26 cellular contexts compared by ENCODE assay signal in genomic region chr1:40878906-40879305, GRCh38.
"Had no signal": no experiment of that assay in that cellular context is flagged by ENCODE, and none has a peak within 500 bp of the region (broad histone marks: within the 10 kb centered on the region; RNA-seq: fewer than 3 reads in every experiment).

No MANE protein-coding gene starts in this region.

- H3K4me3 ChIP-seq: left ventricle myocardium inferior, sigmoid colon, smooth muscle cell, stomach, suprapubic skin, vagina had no signal

- ATAC-seq: activated CD4-positive, alpha-beta T cell treated with anti-CD3 and anti-CD28 coated beads for 36 hours; activated T-helper 17 cell treated with anti-CD3 and anti-CD28 coated beads, Interleukin-2, amount 50 U/mL, for 72 hours; esophagus mucosa; naive thymus-derived CD4-positive, alpha-beta T cell; stimulated activated memory B cell treated with anti-CD40 and anti-IgM and Interleukin-4, amounts not matched to agents 10 μg/mL and 1 μg/mL and 100 μg/mL, for 72 hours had no signal

- DNase-seq: activated CD4-positive, alpha-beta T cell treated with anti-CD3 and anti-CD28 coated beads for 36 hours; activated CD4-positive, alpha-beta T cell treated with anti-CD3 and anti-CD28 coated beads, Interleukin-2, amount 50 U/mL, for 4 hours; activated CD8-positive, alpha-beta memory T cell treated with anti-CD3 and anti-CD28 coated beads for 24 hours; activated CD8-positive, alpha-beta memory T cell treated with anti-CD3 and anti-CD28 coated beads, Interleukin-2, amount 50 U/mL, for 4 hours; activated T-cell treated with anti-CD3 and anti-CD28 coated beads, Interleukin-2, amount 50 U/mL, for 24 hours; effector CD8-positive, alpha-beta T cell; foreskin melanocyte; immature natural killer cell; kidney glomerular epithelial cell; left ventricle myocardium inferior; naive thymus-derived CD4-positive, alpha-beta T cell; retina; sigmoid colon; stimulated activated CD4-positive, alpha-beta T cell treated with anti-CD3 and anti-CD28 coated beads, Interleukin-15, amount 100 ng/mL, for 24 hours; stomach; trophoblast cell had no signal

- H3K4me3 Mint-ChIP-seq: activated CD4-positive, alpha-beta T cell treated with anti-CD3 and anti-CD28 coated beads for 36 hours; activated naive CD8-positive, alpha-beta T cell; activated T-cell treated with anti-CD3 and anti-CD28 coated beads, Interleukin-2, amount 50 U/mL, for 24 hours; activated T-helper 17 cell treated with anti-CD3 and anti-CD28 coated beads, Interleukin-2, amount 50 U/mL, for 72 hours; dendritic cell treated with granulocyte-macrophage colony-stimulating factor and Interleukin-4, amounts not matched to agents 40 ng/mL and 50 ng/mL, for 4 days; immature natural killer cell; naive thymus-derived CD4-positive, alpha-beta T cell; stimulated activated memory B cell treated with anti-CD40 and anti-IgM and Interleukin-4, amounts not matched to agents 10 μg/mL and 1 μg/mL and 100 μg/mL, for 72 hours; WTC11 had no signal

- H3K27ac Mint-ChIP-seq: activated CD4-positive, alpha-beta T cell treated with anti-CD3 and anti-CD28 coated beads for 36 hours; activated naive CD8-positive, alpha-beta T cell; activated T-cell treated with anti-CD3 and anti-CD28 coated beads, Interleukin-2, amount 50 U/mL, for 24 hours; activated T-helper 17 cell treated with anti-CD3 and anti-CD28 coated beads, Interleukin-2, amount 50 U/mL, for 72 hours; dendritic cell treated with granulocyte-macrophage colony-stimulating factor and Interleukin-4, amounts not matched to agents 40 ng/mL and 50 ng/mL, for 4 days; naive thymus-derived CD4-positive, alpha-beta T cell; progenitor cell of endocrine pancreas; stimulated activated memory B cell treated with anti-CD40 and anti-IgM and Interleukin-4, amounts not matched to agents 10 μg/mL and 1 μg/mL and 100 μg/mL, for 72 hours; WTC11 had no signal

- H3K9me3 Mint-ChIP-seq: activated T-helper 17 cell treated with anti-CD3 and anti-CD28 coated beads, Interleukin-2, amount 50 U/mL, for 72 hours; immature natural killer cell had no signal

- H3K27me3 ChIP-seq: vagina had no signal

- H3K9me3 ChIP-seq: suprapubic skin, vagina had no signal

- H3K36me3 Mint-ChIP-seq: stimulated activated memory B cell treated with anti-CD40 and anti-IgM and Interleukin-4, amounts not matched to agents 10 μg/mL and 1 μg/mL and 100 μg/mL, for 72 hours had no signal

- H3K36me3 ChIP-seq: left ventricle myocardium inferior, sigmoid colon, stomach, suprapubic skin, vagina had no signal
